Comparison of ENCODE assay signal across 7 cellular contexts in the genomic region with DNA sequence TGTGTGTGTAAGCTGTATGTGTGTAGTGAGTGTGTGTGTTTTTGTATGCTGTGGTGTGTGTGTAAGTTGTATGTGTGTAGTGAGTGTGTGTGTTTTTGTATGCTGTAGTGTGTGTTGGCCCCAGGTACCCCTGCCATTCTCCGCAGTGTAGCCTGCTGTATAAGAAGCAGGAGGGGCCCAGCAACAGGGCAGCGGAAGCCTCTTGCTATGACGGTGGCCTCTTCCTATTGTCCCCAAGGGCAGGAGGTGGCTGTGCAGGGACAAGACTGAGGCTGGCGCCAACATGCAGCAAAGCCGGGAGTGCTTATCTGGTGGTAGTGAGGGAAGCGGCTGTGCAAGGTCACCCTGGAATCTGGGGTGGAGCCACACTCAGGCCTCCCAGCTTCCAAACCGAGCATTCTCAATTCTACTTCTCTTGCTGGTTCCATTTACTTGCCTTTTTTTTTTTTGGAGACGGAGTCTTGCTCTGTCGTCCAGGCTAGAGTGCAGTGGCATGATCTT. TPM values are rescaled to one million over a fixed set of nuclear protein-coding genes. Genes with fewer than 3 reads are reported as not detected.
DNase-seq lines count a peak whose midpoint lies in the region; ATAC-seq and TF ChIP-seq lines count a peak whose summit lies in the region.

No MANE protein-coding gene starts in this region.

- DNase-seq in HuH-7.5 (ENCODE audit: low spot score) (peak; percentile 55), body of pancreas (peak; percentile 35 to 65 (median 61)), left kidney (ENCODE audit: low read depth, low spot score) (peak; percentile 67), thyroid gland (peak; percentile 55 to 71), NCI-H2081 (lab: John Stamatoyannopoulos, UW) (no peak), PC-3 (no peak)
- DNase-seq in stimulated activated CD4-positive, alpha-beta T cell treated with anti-CD3 and anti-CD28 coated beads, Interleukin-4, amount 100 ng/mL, for 24 hours = no peak

- ATAC-seq in body of pancreas (peak; percentile 75), PC-3 (no peak; the same call in 1 of the 2 replicates)

- H3K27ac ChIP-seq in body of pancreas = peak overlapping the region in 2 of 4 donors; percentile 38 to 43
- H3K27ac ChIP-seq in thyroid gland = peak overlapping the region; percentile 23 to 59 (median 28)
- no peak overlapping the region for H3K27ac ChIP-seq in PC-3 (ENCODE audit: low read length)

- no peaks in the 10 kb centered on the region for H3K9me2 ChIP-seq in PC-3 (replicated peaks; ENCODE audit: low read length)

- no peak overlapping the region for H2AFZ ChIP-seq in PC-3 (ENCODE audit: low read length)

- H3F3A ChIP-seq in PC-3 (ENCODE audit: low read length, unreplicated experiment) = no peaks in the 10 kb centered on the region

- 12 to 23% methylated on average over 7 to 9 of the region's 9 CpGs for WGBS in body of pancreas, 2 donors
- WGBS in thyroid gland, 2 donors = 35 to 46% methylated on average over 9 of the region's 9 CpGs

- H3K4me3 ChIP-seq in body of pancreas (no peak overlapping the region), thyroid gland (replicated peaks in 1 of 3) (no peak overlapping the region), PC-3 (ENCODE audit: low read length) (no peak overlapping the region)

- POLR2A ChIA-PET in PC-3 (lab: Charles Lee; ENCODE audit: unreplicated experiment) = no interaction called here

- TF ChIP-seq CTCF in body of pancreas (IDR thresholded peaks at IDR 0.05) (peak in 1 of 7 experiments; percentile 5), thyroid gland (IDR thresholded peaks at IDR 0.05) (no peak), PC-3 (conservative IDR thresholded peaks at IDR 0.05; ENCODE audit: low read depth, low read length) (no peak)

- TF ChIP-seq POLR2A in body of pancreas (IDR thresholded peaks at IDR 0.05) (no peak), thyroid gland (IDR thresholded peaks at IDR 0.05) (peak in 1 of 2 donors; percentile 22)

- H4K20me1 ChIP-seq in PC-3 (ENCODE audit: low read length) = no peaks in the 10 kb centered on the region

- intact Hi-C loops in body of pancreas (cut with DNase I) (no loop called here), thyroid gland (cut with DNase I) (no loop called here), PC-3 (cut with micrococcal nuclease) (no loop called here)

- no peak overlapping the region for H3K9ac ChIP-seq in PC-3 (ENCODE audit: low read length)

- BruUV-seq in PC-3 (replicated peaks; lab: Mats Ljungman, UMichigan) = no TSS peak

- CTCF ChIA-PET in PC-3 (lab: Charles Lee) = no interaction called here

- H3K9me3 ChIP-seq in body of pancreas (no peaks in the 10 kb centered on the region), thyroid gland (no peaks in the 10 kb centered on the region), PC-3 (ENCODE audit: low read length) (no peaks in the 10 kb centered on the region)

- H3K27me3 ChIP-seq in body of pancreas (no peaks in the 10 kb centered on the region), thyroid gland (no peaks in the 10 kb centered on the region), PC-3 (ENCODE audit: low read length) (no peaks in the 10 kb centered on the region)

- peaks cover 14% of the 10 kb centered on the region for H3K4me1 ChIP-seq in body of pancreas
- H3K4me1 ChIP-seq in thyroid gland = peaks cover 13 to 48% of the 10 kb centered on the region in 2 donors
- peaks cover 22% of the 10 kb centered on the region for H3K4me1 ChIP-seq in PC-3 (ENCODE audit: insufficient read depth, low read length)

- H3K36me3 ChIP-seq in body of pancreas (replicated peaks in 1 of 2; ENCODE audit: insufficient read depth in 1 of 2, low read depth in 2 of 2) (no peaks in the 10 kb centered on the region), thyroid gland (no peaks in the 10 kb centered on the region), PC-3 (ENCODE audit: low read depth, low read length) (no peaks in the 10 kb centered on the region)

- no peaks in the 10 kb centered on the region for H3K79me2 ChIP-seq in PC-3 (ENCODE audit: low read length)

- H3K4me2 ChIP-seq in PC-3 (ENCODE audit: low read length) = no peak overlapping the region

RNA-seq across cellular contexts. Expression of a gene that starts 5.1 kb away (rescaled TPM):
- total RNA-seq in body of pancreas (1 to 10 TPM in 1 of 2 donors, under 1 TPM in 1; 0.78 to 7.3 TPM), thyroid gland (1 to 10 TPM; 2.1 to 8.1 (median 3.6) TPM), PC-3 (2014; rRNA removed) (0.35 TPM in 1 of 2 replicates, not detected in the other)

RNA-seq across cellular contexts. Expression of a gene that starts 8.4 kb away (rescaled TPM):
- total RNA-seq in body of pancreas (1 to 10 TPM in 1 of 2 donors, under 1 TPM in 1; 0.99 to 3.4 TPM), thyroid gland (10 to 100 TPM in 1 of 4 donors, 1 to 10 TPM in 2, under 1 TPM in 1; 0.81 to 11.8 (median 3.3) TPM), PC-3 (2014; rRNA removed) (1.7 TPM in 2 replicates)

RNA-seq across cellular contexts. Expression of a gene that starts 43.6 kb away (rescaled TPM):
- total RNA-seq in body of pancreas = not detected
- total RNA-seq in thyroid gland = not detected
- total RNA-seq in PC-3 (2014; rRNA removed) = not detected in 2 replicates

RNA-seq across cellular contexts. Expression of a gene that starts 44.2 kb away (rescaled TPM):
- total RNA-seq in body of pancreas (not detected), thyroid gland (not detected), PC-3 (2014; rRNA removed) (not detected in 2 replicates)

Comparison
In these comparisons a context has a peak if more than half of its experiments do, and no peak if none do; other contexts are left out.
1. DNase-seq: peak in HuH-7.5 (single experiment), body of pancreas (4 of 4), left kidney (single experiment) and thyroid gland (2 of 2); none in NCI-H2081 (0 of 2), stimulated activated CD4-positive, alpha-beta T cell treated with anti-CD3 and anti-CD28 coated beads, Interleukin-4, amount 100 ng/mL, for 24 hours (single experiment) and PC-3 (single experiment).